1 cellular context compared by ENCODE assay signal in genomic region chr12:6767301-6767591, GRCh38.
TF ChIP-seq lines count a peak whose summit lies in the region.

No MANE protein-coding gene starts in this region.

TF ChIP-seq in endothelial cell of umbilical vein, 7 proteins besides CTCF, POLR2A, EP300 and RAD21:
- TF ChIP-seq GATA2 (IDR thresholded peaks at IDR 0.05; ENCODE audit: insufficient read depth, insufficient read length, low read depth, low read length) (no peak), EZH2 (IDR thresholded peaks at IDR 0.05; ENCODE audit: borderline replicate concordance, low read depth, low read length, severe bottlenecking) (no peak), MAX (IDR thresholded peaks at IDR 0.05; ENCODE audit: insufficient read depth, insufficient read length) (no peak), FOS (IDR thresholded peaks at IDR 0.05; ENCODE audit: borderline replicate concordance, insufficient read depth, low read length) (no peak), JUN (IDR thresholded peaks at IDR 0.05; ENCODE audit: borderline replicate concordance, insufficient read depth, insufficient read length, low read depth) (no peak), POLR2AphosphoS5 (IDR thresholded peaks at IDR 0.05; ENCODE audit: insufficient read depth, low read depth, low read length) (no peak), MYC (IDR thresholded peaks at IDR 0.05; ENCODE audit: low read depth, low read length) (no peak)
